Comparison of ENCODE assay signal across 7 cellular contexts in the genomic region with DNA sequence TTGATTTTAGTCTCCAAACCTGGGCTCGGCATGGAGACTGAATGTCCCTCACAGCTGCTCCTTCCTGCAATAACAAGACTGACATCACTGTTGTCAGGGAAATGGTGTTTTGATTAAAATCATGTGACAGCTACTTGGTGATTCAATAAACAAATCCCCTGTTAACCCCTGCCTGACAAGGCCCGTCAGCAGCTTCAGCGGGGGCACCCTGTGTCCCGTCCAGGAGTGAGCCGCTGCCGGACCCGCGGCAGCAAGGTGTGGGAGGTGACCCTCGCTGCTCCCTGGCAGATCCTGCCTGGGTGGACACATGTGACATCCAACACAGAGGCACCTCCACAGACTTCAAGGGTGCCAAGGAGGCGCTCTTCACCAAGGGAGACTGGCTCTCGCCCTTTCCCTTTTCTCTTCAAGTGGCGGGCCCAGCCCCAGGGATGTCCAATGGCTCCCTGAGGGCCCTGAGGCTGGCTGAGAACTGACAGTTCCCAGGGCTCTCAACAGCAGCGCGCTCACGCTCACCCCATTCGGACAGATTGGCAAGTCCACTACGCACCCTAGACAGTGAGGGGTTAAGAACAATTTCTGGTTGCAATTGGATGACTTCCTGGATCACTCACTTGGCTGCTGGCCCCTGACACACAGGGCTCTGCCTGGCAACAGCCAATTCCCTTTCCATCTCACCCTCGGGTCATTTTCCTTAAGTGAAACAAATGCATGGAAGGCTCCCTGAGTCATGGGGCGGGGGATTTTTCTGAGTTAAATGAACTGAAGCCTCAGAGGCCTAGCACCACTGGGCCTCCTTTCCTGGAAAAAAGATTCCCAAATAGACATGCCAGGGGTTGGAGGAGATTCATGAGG. TPM values are rescaled to one million over a fixed set of nuclear protein-coding genes. Genes with fewer than 3 reads are reported as not detected.
A peak's percentile ranks its signal among the peaks of the same experiment; 100 is the strongest.
DNase-seq lines count a peak whose midpoint lies in the region; ATAC-seq and TF ChIP-seq lines count a peak whose summit lies in the region.

No MANE protein-coding gene starts in this region.

- H3K27me3 ChIP-seq in PC-9 (ENCODE audit: insufficient read depth, low read depth) (no peaks in the 10 kb centered on the region), endodermal cell (ENCODE audit: control insufficient read depth, insufficient read depth, low read length, poor library complexity, severe bottlenecking) (no peaks in the 10 kb centered on the region), tibial nerve (no peaks in the 10 kb centered on the region)

- H3K9ac ChIP-seq in endodermal cell (ENCODE audit: extremely low read depth, low read length, poor library complexity, severe bottlenecking): no peak overlapping the region

- H3K9me2 ChIP-seq in PC-9 (ENCODE audit: insufficient read depth): no peaks in the 10 kb centered on the region

- CTCF ChIA-PET in PC-9 (lab: Charles Lee): no interaction called here

- peak overlapping the region; percentile 28 for H3K27ac Mint-ChIP-seq in endodermal cell

- TF ChIP-seq CTCF in PC-9 (conservative IDR thresholded peaks at IDR 0.05) (no peak), endodermal cell (conservative IDR thresholded peaks at IDR 0.05) (no peak), tibial nerve (IDR thresholded peaks at IDR 0.05) (peak in 1 of 5 experiments; percentile 38)

- no peaks in the 10 kb centered on the region for H3K27me3 Mint-ChIP-seq in endodermal cell (ENCODE audit: insufficient read depth)

- POLR2A ChIA-PET in PC-9 (lab: Charles Lee; ENCODE audit: unreplicated experiment): interaction anchor here (0.5 to 0.6 kb wide), 2 partner anchors 149 to 329 kb away, joined by 3 to 6 read pairs; no protein-coding TSS in a partner anchor

- peak; percentile 86 for DNase-seq in HPDE6-E6E7 (ENCODE audit: extremely low spot score)
- peak; percentile 84 to 98 for DNase-seq in PC-9
- DNase-seq in endodermal cell: peak; percentile 57
- DNase-seq in mesenteric fat pad (ENCODE audit: low spot score): peak; percentile 90
- DNase-seq in tibial nerve (ENCODE audit: low spot score in 2 of 2): peak; percentile 62 to 82

- H4K20me1 ChIP-seq in PC-9 (ENCODE audit: insufficient read depth): no peaks in the 10 kb centered on the region

- peaks cover 12% of the 10 kb centered on the region for H3K36me3 Mint-ChIP-seq in endodermal cell (ENCODE audit: low read depth)

- no peaks in the 10 kb centered on the region for H3K79me2 ChIP-seq in PC-9 (ENCODE audit: low read depth)

- no peak overlapping the region for H3K4me3 Mint-ChIP-seq in endodermal cell

- peaks cover 18% of the 10 kb centered on the region for H3K4me1 Mint-ChIP-seq in endodermal cell

- H3K4me2 ChIP-seq in PC-9: peak overlapping the region; percentile 80

- peak; percentile 47 to 62 for TF ChIP-seq POLR2A in tibial nerve (IDR thresholded peaks at IDR 0.05)

- peak overlapping the region; percentile 51; the same call in 1 of the 2 replicates for H3K4me3 ChIP-seq in PC-9
- no peak overlapping the region for H3K4me3 ChIP-seq in endodermal cell (ENCODE audit: low read length)
- H3K4me3 ChIP-seq in tibial nerve: peak overlapping the region; percentile 24 to 56 (median 37)

- WGBS in endodermal cell (ENCODE audit: insufficient coverage in 1 of 2, insufficient read length in 1 of 2), 2 experiments: 92 to 94% methylated on average over 14 to 19 of the region's 19 CpGs
- 13 to 20% methylated on average over 14 to 19 of the region's 19 CpGs for WGBS in tibial nerve, 2 donors

- H2AFZ ChIP-seq in PC-9: peak overlapping the region; percentile 27; the same call in 1 of the 2 replicates

- no peaks in the 10 kb centered on the region for H3K9me3 ChIP-seq in PC-9 (ENCODE audit: insufficient read depth, low read depth)
- no peaks in the 10 kb centered on the region for H3K9me3 ChIP-seq in endodermal cell (ENCODE audit: control insufficient read depth, low read length)
- H3K9me3 ChIP-seq in tibial nerve: no peaks in the 10 kb centered on the region

- H3K9me3 Mint-ChIP-seq in endodermal cell: no peaks in the 10 kb centered on the region

- peak; percentile 72 to 95 for TF ChIP-seq EP300 in tibial nerve (IDR thresholded peaks at IDR 0.05)

- peaks cover 31% of the 10 kb centered on the region for H3F3A ChIP-seq in PC-9 (ENCODE audit: insufficient read depth, low read depth)

- no peak for ATAC-seq in HG03097 (IDR thresholded peaks at IDR 0.05; ENCODE audit: low FRiP score, unreplicated experiment)
- no peak for ATAC-seq in HG02798 (IDR thresholded peaks at IDR 0.05; ENCODE audit: poor library complexity, unreplicated experiment)

- H3K36me3 ChIP-seq in PC-9 (ENCODE audit: low read depth) (no peaks in the 10 kb centered on the region), endodermal cell (ENCODE audit: control insufficient read depth, insufficient read depth, low read length) (peaks cover 38% of the 10 kb centered on the region), tibial nerve (peaks cover 0 to 4% (median 0%) of the 10 kb centered on the region in 3 donors)

- peaks cover 34% of the 10 kb centered on the region for H3K4me1 ChIP-seq in PC-9 (replicated peaks; ENCODE audit: insufficient read depth)
- peaks cover 2% of the 10 kb centered on the region for H3K4me1 ChIP-seq in endodermal cell (ENCODE audit: control insufficient read depth, insufficient read depth, low read length)
- peaks cover 0 to 88% (median 66%) of the 10 kb centered on the region in 4 donors for H3K4me1 ChIP-seq in tibial nerve

- no TSS peak for BruUV-seq in PC-9 (replicated peaks; lab: Mats Ljungman, UMichigan)

- H3K27ac ChIP-seq in PC-9 (peak overlapping the region; percentile 85), endodermal cell (ENCODE audit: low read depth, low read length) (peak overlapping the region; percentile 95), tibial nerve (peak overlapping the region; percentile 90 to 99 (median 94))

- intact Hi-C loops in PC-9 (cut with micrococcal nuclease; ENCODE audit: unreplicated experiment): no loop called here

RNA-seq across cellular contexts. Expression of gene PPP2R1B, which starts 30.7 kb away (rescaled TPM):
- total RNA-seq in PC-9 (2021) (28.9 and 36.4 TPM in 2 replicates), endodermal cell (10 to 100 TPM; 70.0 to 89.7 TPM), mesenteric fat pad (239 TPM), tibial nerve (10 to 100 TPM; 20.8 to 41.4 (median 25.1) TPM)
- polyA plus RNA-seq in endodermal cell (2013, experiment 1 of 2): 36.8 TPM
- 37.3 TPM for polyA plus RNA-seq in endodermal cell (2013, experiment 2 of 2)
